Comparison of ENCODE assay signal across 9 cellular contexts in genomic region chr15:62066663-62067447, GRCh38. TPM values are rescaled to one million over a fixed set of nuclear protein-coding genes. Genes with fewer than 3 reads are reported as not detected.
DNase-seq lines count a peak whose midpoint lies in the region; FAIRE-seq and TF ChIP-seq lines count a peak whose summit lies in the region.
"Had no signal": no experiment of that assay in that cellular context is flagged by ENCODE, and none has a peak within 500 bp of the region (broad histone marks: within the 10 kb centered on the region; RNA-seq: fewer than 3 reads in every experiment).

A gene with protein sequence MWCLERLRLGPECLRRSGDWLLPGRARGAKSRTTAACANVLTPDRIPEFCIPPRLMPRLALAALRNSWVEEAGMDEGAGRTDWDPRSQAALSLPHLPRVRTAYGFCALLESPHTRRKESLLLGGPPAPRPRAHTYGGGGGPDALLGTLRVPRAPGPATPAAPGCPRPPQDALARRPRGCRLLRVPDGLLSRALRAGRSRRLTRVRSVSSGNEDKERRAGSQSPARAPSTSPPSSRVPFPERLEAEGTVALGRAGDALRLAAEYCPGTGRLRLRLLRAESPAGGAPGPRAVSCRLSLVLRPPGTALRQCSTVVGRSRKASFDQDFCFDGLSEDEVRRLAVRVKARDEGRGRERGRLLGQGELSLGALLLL (plus strand): TSS chr15:62066977. CDS start chr15:62067614, 637 bp downstream.

- DNase-seq in 8988T (peak; percentile 21), GM20000 (ENCODE audit: low spot score) (peak; percentile 47), NCI-H2227 treated with DMSO at 0.1 percent for 48 hours (lab: John Stamatoyannopoulos, UW) (peak; percentile 66), H1 (ENCODE audit: low read depth in 1 of 2, low spot score in 2 of 2) (peak; percentile 67 to 87), H54 (ENCODE audit: insufficient read length, low spot score) (no peak)
- peak; percentile 12 to 28 for DNase-seq in activated CD8-positive, alpha-beta memory T cell treated with anti-CD3 and anti-CD28 coated beads for 4 hours (ENCODE audit: low read depth in 2 of 2)
- peak; percentile 24 for DNase-seq in stimulated activated CD8-positive, alpha-beta memory T cell treated with anti-CD3 and anti-CD28 coated beads, Interleukin-15, amount 100 ng/mL, for 1 hour (ENCODE audit: low read depth)

- TF ChIP-seq EP300 in H1 (IDR thresholded peaks at IDR 0.05; ENCODE audit: borderline replicate concordance in 1 of 2, low read depth in 2 of 2, low read length in 2 of 2): no peak

- H3K9me3 ChIP-seq in H1 (ENCODE audit: insufficient read depth in 2 of 2, low read depth in 1 of 2, low read length in 1 of 2) (no peaks in the 10 kb centered on the region), mesodermal cell (ENCODE audit: control insufficient read depth, low read length) (no peaks in the 10 kb centered on the region)

- H3K23me2 ChIP-seq in H1 (ENCODE audit: low read depth, low read length): peaks cover 9% of the 10 kb centered on the region; the same call in 1 of the 2 replicates

- no peak within 1 kb of the TSS; the same call in 1 of the 2 replicates for H4K8ac ChIP-seq in H1 (ENCODE audit: extremely low read depth, insufficient read depth, low read length)

- H2BK120ac ChIP-seq in H1 (replicated peaks; ENCODE audit: low read depth, low read length): no peak within 1 kb of the TSS

- peaks cover 0 to 5% of the 10 kb centered on the region in 2 experiments for H4K20me1 ChIP-seq in H1 (replicated peaks in 1 of 2; ENCODE audit: control insufficient read depth in 1 of 2, insufficient read depth in 2 of 2, low read length in 2 of 2)

- no peak within 1 kb of the TSS for H3K56ac ChIP-seq in H1 (replicated peaks; ENCODE audit: insufficient read length, low read depth, low read length)

- H3K27ac ChIP-seq in H1 (ENCODE audit: low read depth, low read length) (no peak within 1 kb of the TSS), mesodermal cell (ENCODE audit: low read depth, low read length, severe bottlenecking) (no peak within 1 kb of the TSS)

- H3K36me3 ChIP-seq in H1 (ENCODE audit: control insufficient read depth in 2 of 4, insufficient read depth in 4 of 4, low read length in 3 of 4): no peaks in the 10 kb centered on the region
- H3K36me3 ChIP-seq in mesodermal cell (ENCODE audit: control insufficient read depth, insufficient read depth, low read length): no peaks in the 10 kb centered on the region

- TF ChIP-seq CTCF in GM20000 (IDR thresholded peaks at IDR 0.05; ENCODE audit: extremely low read depth, missing control alignments) (no peak), H1 (IDR thresholded peaks at IDR 0.05; ENCODE audit: control extremely low read depth in 1 of 3, insufficient read depth in 1 of 3, low read depth in 1 of 3, low read length in 3 of 3) (peak; percentile 3 to 21 (median 6); a peak in 3 of 4 replicates)

- no peak within 1 kb of the TSS for H2AK5ac ChIP-seq in H1 (ENCODE audit: low read depth, low read length)

- no peak within 1 kb of the TSS for H4K5ac ChIP-seq in H1 (ENCODE audit: insufficient read length, low read depth, low read length)

- H3K4me2 ChIP-seq in H1 (ENCODE audit: insufficient read depth in 1 of 2, low read depth in 2 of 2, low read length in 2 of 2): peak within 1 kb of the TSS; percentile 62 to 70

- no peaks in the 10 kb centered on the region for H3K79me1 ChIP-seq in H1 (ENCODE audit: low read depth, low read length)

- CTCF ChIA-PET in H1 (lab: Charles Lee; ENCODE audit: partially characterized antibody): interaction anchor here (0.6 to 1.5 kb wide), 6 partner anchors 70 to 278 kb away, joined by 3 to 5 read pairs (median 3); no protein-coding TSS in a partner anchor

- H2BK20ac ChIP-seq in H1 (ENCODE audit: low read length): no peak within 1 kb of the TSS

- H3K18ac ChIP-seq in H1 (ENCODE audit: extremely low read depth, low read length): 0 out of 2 replicates have a peak within 1 kb of the TSS, but pooled peaks have one; percentile 2

- 10% methylated on average over 33 of the region's 33 CpGs; no CpG with 5 or more reads in 1 of the 2 experiments for WGBS in H1 (ENCODE audit: extremely low coverage in 1 of 2, insufficient coverage in 1 of 2, insufficient read length in 1 of 2, insufficient replicate concordance in 2 of 2, low coverage in 1 of 2, low lambda C conversion rate in 2 of 2, missing lambda C conversion rate in 1 of 2), 2 experiments
- WGBS in mesodermal cell (ENCODE audit: insufficient coverage in 2 of 2), 2 experiments: 4 to 5% methylated on average over 26 to 32 of the region's 33 CpGs

- no peak within 1 kb of the TSS for H3K23ac ChIP-seq in H1 (ENCODE audit: insufficient read length)

- H3K27me3 ChIP-seq in H1 (replicated peaks in 1 of 4; ENCODE audit: control insufficient read depth in 3 of 4, extremely low read depth in 1 of 4, insufficient read depth in 3 of 4, low read length in 3 of 4): peaks cover 15 to 45% (median 36%) of the 10 kb centered on the region in 4 experiments

- H2BK5ac ChIP-seq in H1 (ENCODE audit: low read depth, low read length): no peak within 1 kb of the TSS

- H3K14ac ChIP-seq in H1 (ENCODE audit: insufficient read length): no peak within 1 kb of the TSS

- 0 out of 2 replicates have a peak within 1 kb of the TSS, but pooled peaks have one; percentile 28 for H2AFZ ChIP-seq in H1 (ENCODE audit: low read length)

- no peak; a peak in 1 of 4 replicates for TF ChIP-seq RAD21 in H1 (IDR thresholded peaks at IDR 0.05 in 1 of 2, conservative IDR thresholded peaks at IDR 0.05 in 1 of 2; ENCODE audit: low read depth in 2 of 2, low read length in 2 of 2)

- H3K4me3 ChIP-seq in H1 (ENCODE audit: extremely low read depth in 1 of 4, insufficient read depth in 2 of 4, low read depth in 3 of 4, low read length in 4 of 4): peak within 1 kb of the TSS; percentile 7 to 48 (median 18); a peak in 7 of 8 replicates
- peak within 1 kb of the TSS; percentile 21 for H3K4me3 ChIP-seq in mesodermal cell (ENCODE audit: extremely low read depth, insufficient read depth, low read length, poor library complexity, severe bottlenecking)

- H3K4me1 ChIP-seq in H1 (replicated peaks in 1 of 4; ENCODE audit: control insufficient read depth in 3 of 4, insufficient read depth in 4 of 4, low read length in 3 of 4): peaks cover 3 to 7% (median 6%) of the 10 kb centered on the region in 4 experiments; a peak in 4 of 7 replicates
- no peaks in the 10 kb centered on the region for H3K4me1 ChIP-seq in mesodermal cell (ENCODE audit: control insufficient read depth, insufficient read depth, low read length, poor library complexity, severe bottlenecking)

- no peak within 1 kb of the TSS for H3K9ac ChIP-seq in H1 (replicated peaks in 1 of 4; ENCODE audit: extremely low read depth in 1 of 4, low read depth in 3 of 4, low read length in 3 of 4)

- POLR2A ChIA-PET in H1 (lab: Charles Lee; ENCODE audit: partially characterized antibody): interaction anchor here (1.0 kb wide), 1 partner anchor 9 kb away, joined by 3 read pairs; no protein-coding TSS in a partner anchor

- no peak within 1 kb of the TSS for H4K91ac ChIP-seq in H1 (replicated peaks; ENCODE audit: insufficient read length, low read length)

- peak within 1 kb of the TSS; percentile 83 for H2BK12ac ChIP-seq in H1 (ENCODE audit: low read depth, low read length)

- FAIRE-seq in H1 (lab: Jason Lieb, UNC) (no peak), H54 (lab: Jason Lieb, UNC) (no peak)
- FAIRE-seq: G401.6 had no signal

- no peak within 1 kb of the TSS for H3K4ac ChIP-seq in H1 (replicated peaks; ENCODE audit: insufficient read length, low read depth, low read length)

- TF ChIP-seq POLR2A in H1 (IDR thresholded peaks at IDR 0.05; ENCODE audit: control extremely low read depth in 1 of 2, low read depth in 2 of 2, low read length in 2 of 2) (no peak), H54 (IDR thresholded peaks at IDR 0.05; ENCODE audit: low read depth, low read length) (no peak)

- H2BK15ac ChIP-seq in H1 (ENCODE audit: low read length): no peak within 1 kb of the TSS

- H3K79me2 ChIP-seq in H1 (ENCODE audit: control insufficient read depth in 1 of 2, insufficient read depth in 2 of 2, low read length in 2 of 2): no peaks in the 10 kb centered on the region

TF ChIP-seq in H1, 55 proteins besides CTCF, POLR2A, EP300 and RAD21 (continues in another document):
- peak; percentile 60 for TF ChIP-seq TBP (IDR thresholded peaks at IDR 0.05; ENCODE audit: low read depth, low read length)
- TF ChIP-seq, protein P1, sequence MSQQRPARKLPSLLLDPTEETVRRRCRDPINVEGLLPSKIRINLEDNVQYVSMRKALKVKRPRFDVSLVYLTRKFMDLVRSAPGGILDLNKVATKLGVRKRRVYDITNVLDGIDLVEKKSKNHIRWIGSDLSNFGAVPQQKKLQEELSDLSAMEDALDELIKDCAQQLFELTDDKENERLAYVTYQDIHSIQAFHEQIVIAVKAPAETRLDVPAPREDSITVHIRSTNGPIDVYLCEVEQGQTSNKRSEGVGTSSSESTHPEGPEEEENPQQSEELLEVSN (IDR thresholded peaks at IDR 0.05): peak; percentile 65; the same call in 1 of the 2 replicates
- TF ChIP-seq HDAC2 (IDR thresholded peaks at IDR 0.05; ENCODE audit: borderline replicate concordance in 1 of 2, low read depth in 2 of 2, low read length in 2 of 2): peak; percentile 40 to 51; a peak in 1 of 4 replicates
- no peak for TF ChIP-seq CTBP2 (IDR thresholded peaks at IDR 0.05; ENCODE audit: borderline replicate concordance, insufficient read depth, insufficient read length, low read length)
- TF ChIP-seq NANOG (IDR thresholded peaks at IDR 0.05; ENCODE audit: insufficient read depth, low read depth, low read length, poor library complexity, severe bottlenecking): peak; percentile 25
- TF ChIP-seq MAX (IDR thresholded peaks at IDR 0.05): peak; percentile 97
- TF ChIP-seq SAP30 (IDR thresholded peaks at IDR 0.05; ENCODE audit: insufficient read depth, insufficient replicate concordance, low read length): peak; percentile 86
- no peak for TF ChIP-seq TAF7 (optimal IDR thresholded peaks at IDR 0.05; ENCODE audit: borderline replicate concordance, low read depth, low read length)
- TF ChIP-seq MAFK (IDR thresholded peaks at IDR 0.05; ENCODE audit: low read depth, low read length): peak; percentile 52; the same call in 1 of the 2 replicates

RNA-seq across cellular contexts. Expression of the gene that starts here (rescaled TPM):
- total RNA-seq in H1 (2021; fragmentation: NEBNext Ultra II Directional; extraction: Animal tissue kit (Norgen Biotek cat#: 25700)): not detected in 2 replicates
- not detected in 2 replicates for polyA plus RNA-seq in H1 (2011; rRNA removed)
- polyA plus RNA-seq in H1 (2011; cell fraction: cytosol; rRNA removed): not detected
- polyA plus RNA-seq in H1 (2011; cell fraction: nucleus; rRNA removed): not detected
- 0.10 TPM in 1 of 4 replicates, not detected in the others for polyA plus RNA-seq in H1 (2012, experiment 1 of 2)
- 0.04 TPM for polyA plus RNA-seq in H1 (2012, experiment 2 of 2)
- 0.04 TPM for polyA plus RNA-seq in H1 (2013, experiment 1 of 2)
- 0.04 TPM for polyA plus RNA-seq in H1 (2013, experiment 2 of 2)
- polyA minus RNA-seq in H1 (2011; rRNA and poly(A)+ RNA removed): not detected in 2 replicates
- polyA minus RNA-seq in H1 (2011; cell fraction: cytosol; rRNA and poly(A)+ RNA removed): not detected
- polyA minus RNA-seq in H1 (2011; cell fraction: nucleus; rRNA and poly(A)+ RNA removed): 0.40 TPM
- polyA plus RNA-seq in mesodermal cell (2013, experiment 1 of 2): not detected
- not detected for polyA plus RNA-seq in mesodermal cell (2013, experiment 2 of 2)

Comparison
In these comparisons a context has a peak if more than half of its experiments do, and no peak if none do; other contexts are left out.
1. Peak in DNase-seq, H3K4me3 ChIP-seq and H3K4me2 ChIP-seq in H1; RNA of the gene not detected or under 1 TPM.